ENCODE assay signal across 16 cellular contexts in genomic region chr7:36796850-36797618, GRCh38.
"Had no signal": no experiment of that assay in that cellular context is flagged by ENCODE, and none has a peak within 500 bp of the region (broad histone marks: within the 10 kb centered on the region; RNA-seq: fewer than 3 reads in every experiment).

No MANE protein-coding gene starts in this region.

- FAIRE-seq: pancreas had no signal

- H3K36me3 Mint-ChIP-seq: brain, neural progenitor cell had no signal

- H3K36me3 ChIP-seq: left lung, neural progenitor cell, pancreas had no signal

- H3K9me3 Mint-ChIP-seq: stimulated activated naive CD8-positive, alpha-beta T cell treated with anti-CD3 and anti-CD28 coated beads, Interleukin-15, amount 100 ng/mL, for 72 hours had no signal

- H3K9ac ChIP-seq: neural progenitor cell had no signal

- H3K27me3 ChIP-seq: left lung, neural progenitor cell, pancreas, testis had no signal

- H3K4me2 ChIP-seq: neural progenitor cell had no signal

- H3K27ac ChIP-seq: left lung, neural progenitor cell, skin epidermis, testis had no signal

- DNase-seq: activated CD4-positive, alpha-beta T cell treated with anti-CD3 and anti-CD28 coated beads, Interleukin-2, amount 50 U/mL, for 1 hour; activated CD4-positive, CD25-positive, alpha-beta regulatory T cell; activated naive CD4-positive, alpha-beta T cell treated with anti-CD3 and anti-CD28 coated beads, Interleukin-2, amount 50 U/mL, for 16 hours; activated T-cell treated with anti-CD3 and anti-CD28 coated beads, Interleukin-2, amount 50 U/mL, for 1 hour; cerebellar nuclear complex; left lung; mesendoderm; pancreas; retina; stimulated activated CD4-positive, alpha-beta T cell treated with anti-CD3 and anti-CD28 coated beads, Interleukin-4, amount 100 ng/mL, for 4 hours; stimulated activated naive CD8-positive, alpha-beta T cell treated with anti-CD3 and anti-CD28 coated beads, Interleukin-15, amount 100 ng/mL, for 72 hours; T-helper 2 cell; testis had no signal

- H3K4me1 ChIP-seq: left lung, testis had no signal

- H3K27me3 Mint-ChIP-seq: stimulated activated naive CD8-positive, alpha-beta T cell treated with anti-CD3 and anti-CD28 coated beads, Interleukin-15, amount 100 ng/mL, for 72 hours had no signal

- H3K27ac Mint-ChIP-seq: neural progenitor cell; stimulated activated naive CD8-positive, alpha-beta T cell treated with anti-CD3 and anti-CD28 coated beads, Interleukin-15, amount 100 ng/mL, for 72 hours had no signal

- H3K4me3 Mint-ChIP-seq: brain; neural progenitor cell; stimulated activated naive CD8-positive, alpha-beta T cell treated with anti-CD3 and anti-CD28 coated beads, Interleukin-15, amount 100 ng/mL, for 72 hours had no signal

- H3K4me3 ChIP-seq: left lung, neural progenitor cell, pancreas, skin epidermis, testis had no signal

- H2AFZ ChIP-seq: neural progenitor cell had no signal

- H3K9me3 ChIP-seq: left lung, pancreas, testis had no signal
